9 cellular contexts compared by ENCODE assay signal in the genomic region with DNA sequence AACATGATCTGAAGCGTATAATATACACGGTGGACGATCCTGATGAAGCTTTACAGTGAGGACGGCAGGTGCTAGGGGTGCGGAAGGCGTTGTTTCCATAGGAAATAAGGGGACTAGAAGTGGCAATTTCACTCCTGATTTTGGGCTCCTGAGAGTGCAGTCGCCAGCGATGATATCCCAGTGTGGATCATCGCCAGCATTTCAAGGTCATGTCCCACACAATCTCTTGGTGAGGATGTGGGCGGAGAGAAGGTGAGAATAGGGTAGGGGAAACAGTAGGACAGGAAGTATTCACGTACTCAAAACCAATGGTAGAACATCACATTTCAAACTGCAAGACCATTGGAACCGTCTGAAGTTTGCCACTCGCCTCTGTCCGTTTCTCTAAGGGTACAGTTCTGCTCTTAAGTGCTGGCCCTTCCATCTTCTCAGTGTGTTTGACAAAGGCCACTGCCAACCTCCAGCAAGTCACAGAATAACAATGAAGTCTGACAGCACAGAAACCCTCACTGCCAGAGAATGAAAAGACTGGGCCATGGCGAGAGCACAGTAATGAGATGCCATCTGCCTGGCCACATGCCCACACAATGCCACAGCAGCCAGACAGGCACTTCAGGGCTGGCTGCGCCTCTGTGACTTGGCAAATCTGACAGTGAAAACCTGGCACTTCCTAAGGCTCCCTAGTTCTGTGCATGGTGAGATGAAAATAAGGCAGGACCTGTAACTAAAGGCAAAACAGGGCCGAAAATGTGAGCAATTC.
DNase-seq lines count a peak whose midpoint lies in the region; FAIRE-seq and TF ChIP-seq lines count a peak whose summit lies in the region.
"Had no signal": no experiment of that assay in that cellular context is flagged by ENCODE, and none has a peak within 500 bp of the region (broad histone marks: within the 10 kb centered on the region; RNA-seq: fewer than 3 reads in every experiment).

No MANE protein-coding gene starts in this region.

- H3K27ac ChIP-seq in coronary artery: no peak overlapping the region

- TF ChIP-seq CTCF in coronary artery (IDR thresholded peaks at IDR 0.05) (no peak), D721Med (IDR thresholded peaks at IDR 0.05; ENCODE audit: insufficient read depth, missing control alignments) (no peak)

- no peak for FAIRE-seq in D721Med (lab: Jason Lieb, UNC)

- no peak overlapping the region for H3K4me3 ChIP-seq in coronary artery
- H3K4me3 ChIP-seq: esophagus muscularis mucosa had no signal

- DNase-seq in DMS79 (lab: John Stamatoyannopoulos, UW) (peak; percentile 70), NCI-H2107 treated with DMSO at 0.1 percent for 48 hours (lab: John Stamatoyannopoulos, UW; ENCODE audit: unreplicated experiment) (peak; percentile 68), coronary artery (ENCODE audit: low spot score) (peak; percentile 53), nucleus accumbens (lab: John Stamatoyannopoulos, UW) (peak in 54 of 56 donors; percentile 19 to 90 (median 74)), OCI-M1 (lab: John Stamatoyannopoulos, UW) (no peak), D721Med (ENCODE audit: insufficient read length, low spot score) (no peak), OCI-M2 (lab: John Stamatoyannopoulos, UW; ENCODE audit: unreplicated experiment) (no peak)
- no peak for DNase-seq in stimulated activated CD4-positive, alpha-beta T cell treated with anti-CD3 and anti-CD28 coated beads, Interleukin-4, amount 100 ng/mL, for 24 hours

Comparison
In these comparisons a context has a peak if more than half of its experiments do, and no peak if none do; other contexts are left out.
1. DNase-seq: peak in DMS79 (single experiment), NCI-H2107 treated with DMSO at 0.1 percent for 48 hours (single experiment), coronary artery (single experiment) and nucleus accumbens (54 of 56); none in OCI-M1 (single experiment), D721Med (single experiment), stimulated activated CD4-positive, alpha-beta T cell treated with anti-CD3 and anti-CD28 coated beads, Interleukin-4, amount 100 ng/mL, for 24 hours (single experiment) and OCI-M2 (single experiment).